8 cellular contexts compared by ENCODE assay signal in the genomic region with DNA sequence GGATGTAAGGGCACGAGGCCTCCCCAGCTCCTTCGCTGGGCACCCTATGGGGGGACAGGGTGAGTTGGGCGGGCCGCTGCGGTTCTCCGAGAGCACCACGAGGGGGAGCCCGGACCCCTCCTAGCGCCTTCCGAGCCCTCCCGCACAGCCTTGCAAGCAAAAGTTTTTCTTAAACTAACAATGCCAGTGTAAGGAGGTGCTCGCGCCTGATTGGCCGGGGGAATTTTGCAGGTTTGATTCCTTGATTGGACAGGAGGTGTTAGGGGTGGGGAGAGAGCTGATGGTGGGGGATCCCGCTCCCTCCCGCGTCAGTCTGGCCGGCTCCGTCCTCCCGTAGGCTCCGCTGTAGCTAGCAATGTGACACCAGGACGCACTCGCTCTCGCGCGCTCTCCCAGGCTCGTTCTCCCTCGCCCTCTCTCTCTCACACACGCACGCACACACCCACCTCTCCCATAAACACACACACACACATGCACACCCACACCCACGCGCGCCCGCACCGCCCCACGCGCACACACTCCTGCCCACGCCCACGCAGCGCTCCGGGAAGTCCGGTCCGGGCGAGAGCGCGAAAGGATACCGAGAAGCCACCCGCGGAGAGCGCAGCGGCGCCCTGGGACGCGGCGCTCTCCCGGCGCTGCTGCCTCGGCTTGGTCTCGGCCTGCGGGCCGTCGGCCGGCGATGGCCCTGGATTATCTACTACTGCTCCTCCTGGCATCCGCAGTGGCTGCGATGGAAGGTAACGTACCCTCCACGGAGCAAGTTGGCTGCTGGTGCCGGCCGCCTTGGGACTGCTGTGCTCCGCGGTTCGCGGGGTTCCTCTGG. TPM values are rescaled to one million over a fixed set of nuclear protein-coding genes. Genes with fewer than 3 reads are reported as not detected.
DNase-seq lines count a peak whose midpoint lies in the region; ATAC-seq lines count a peak whose summit lies in the region.

A gene (plus strand): TSS at position 311 of the 826 bp plus-strand sequence.

- peak; percentile 14 for DNase-seq in CMK (ENCODE audit: low read depth)
- DNase-seq in NCI-H460 (ENCODE audit: extremely low read depth, low read depth): peak; percentile 71
- peak; percentile 33 for DNase-seq in activated CD4-positive, alpha-beta T cell treated with anti-CD3 and anti-CD28 coated beads, Interleukin-2, amount 50 U/mL, for 1 hour
- peak in 1 of 3 experiments; percentile 7 for DNase-seq in effector memory CD8-positive, alpha-beta T cell
- DNase-seq in medulla oblongata (ENCODE audit: extremely low spot score): peak; percentile 90
- peak; percentile 34 for DNase-seq in stimulated activated CD8-positive, alpha-beta memory T cell treated with anti-CD3 and anti-CD28 coated beads, Interleukin-15, amount 100 ng/mL, for 24 hours (ENCODE audit: low read depth)

- H3K27ac Mint-ChIP-seq in effector memory CD8-positive, alpha-beta T cell: no peak within 1 kb of the TSS

- ATAC-seq in GM19372 (IDR thresholded peaks at IDR 0.05; ENCODE audit: low read depth, unreplicated experiment) (peak; percentile 71), HG03460 (IDR thresholded peaks at IDR 0.05; ENCODE audit: unreplicated experiment) (peak; percentile 80)
- peak; percentile 51 for ATAC-seq in effector memory CD8-positive, alpha-beta T cell (replicated peaks)

- H3K4me1 Mint-ChIP-seq in effector memory CD8-positive, alpha-beta T cell (ENCODE audit: low read depth in 2 of 2): peaks cover 8 to 10% of the 10 kb centered on the region in 2 donors

- H3K36me3 Mint-ChIP-seq in effector memory CD8-positive, alpha-beta T cell (ENCODE audit: insufficient read depth): peaks cover 6% of the 10 kb centered on the region

- no peaks in the 10 kb centered on the region for H3K9me3 Mint-ChIP-seq in effector memory CD8-positive, alpha-beta T cell

- peaks cover 38 to 67% of the 10 kb centered on the region in 2 donors for H3K27me3 Mint-ChIP-seq in effector memory CD8-positive, alpha-beta T cell

- peak within 1 kb of the TSS; percentile 70 to 75 for H3K4me3 Mint-ChIP-seq in effector memory CD8-positive, alpha-beta T cell

RNA-seq across cellular contexts. Expression of the gene that starts here (rescaled TPM):
- total RNA-seq in NCI-H460 (2014; rRNA removed; shearing (Covaris generic)): 0.05 and 0.40 TPM in 2 replicates
- polyA plus RNA-seq in NCI-H460 (2014; cell fraction: nucleus; rRNA removed): not detected in 2 replicates

Comparison
In these comparisons a context has a peak if more than half of its experiments do, and no peak if none do; other contexts are left out.
1. Peak in DNase-seq in NCI-H460; RNA of the gene not detected or under 1 TPM.